Comparison of ENCODE assay signal across 8 cellular contexts in the genomic region with DNA sequence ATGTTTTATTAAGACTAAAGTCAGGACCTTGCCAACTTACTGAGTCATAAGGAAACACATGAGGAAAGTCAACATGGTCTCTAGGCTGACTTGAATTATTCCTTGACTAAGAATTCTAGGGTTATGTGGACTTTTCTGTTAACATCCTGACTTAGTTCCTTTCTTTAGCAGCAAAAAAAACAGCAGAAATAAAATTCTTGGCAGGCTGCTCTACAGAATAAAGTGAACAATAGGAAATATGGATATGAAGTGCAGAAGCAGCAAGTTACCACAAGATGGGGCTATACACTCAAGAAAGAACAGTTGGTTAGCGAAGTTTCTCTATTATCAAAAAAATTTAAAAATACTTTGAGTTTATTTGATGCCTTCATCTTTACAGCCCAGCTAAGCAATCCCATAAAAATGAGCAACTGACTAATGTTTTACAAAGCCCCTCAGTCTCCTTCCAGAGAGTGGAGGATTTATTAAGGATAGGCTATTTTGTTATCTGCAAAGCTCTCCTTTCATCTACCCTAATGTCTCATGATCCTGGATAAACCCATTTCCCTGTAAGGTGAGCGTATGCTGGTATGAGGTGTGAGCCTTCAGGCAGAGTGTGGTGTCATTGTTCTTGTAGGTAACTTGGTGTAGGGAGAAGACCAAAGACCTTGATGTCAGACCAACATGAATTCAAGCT. TPM values are rescaled to one million over a fixed set of nuclear protein-coding genes. Genes with fewer than 3 reads are reported as not detected.
DNase-seq lines count a peak whose midpoint lies in the region; ATAC-seq and TF ChIP-seq lines count a peak whose summit lies in the region.

No MANE protein-coding gene starts in this region.

- H3K9me3 ChIP-seq in BE2C (no peaks in the 10 kb centered on the region), suprapubic skin (no peaks in the 10 kb centered on the region)

- no peak for TF ChIP-seq EP300 in suprapubic skin (IDR thresholded peaks at IDR 0.05)

- ATAC-seq in GM18517 (IDR thresholded peaks at IDR 0.05; ENCODE audit: unreplicated experiment): peak; percentile 55
- no peak for ATAC-seq in HG02870 (IDR thresholded peaks at IDR 0.05; ENCODE audit: unreplicated experiment)
- no peak for ATAC-seq in HG03025 (IDR thresholded peaks at IDR 0.05; ENCODE audit: low FRiP score, unreplicated experiment)

- 33% methylated on average over 2 of the region's 2 CpGs for WGBS in suprapubic skin

- no peak overlapping the region for H3K27ac ChIP-seq in suprapubic skin

- H3K27me3 ChIP-seq in BE2C: peaks cover 2% of the 10 kb centered on the region; the same call in 1 of the 2 replicates
- peaks cover 5% of the 10 kb centered on the region for H3K27me3 ChIP-seq in suprapubic skin

- H3K4me1 ChIP-seq in BE2C: no peaks in the 10 kb centered on the region
- H3K4me1 ChIP-seq in suprapubic skin: peaks cover 4% of the 10 kb centered on the region

- DNase-seq in BE2C (no peak), NCI-H2107 (lab: John Stamatoyannopoulos, UW) (peak; percentile 38), amniotic epithelial cell (ENCODE audit: low read depth) (peak; percentile 49), iPS-NIHi11 (ENCODE audit: low spot score) (peak; percentile 79), suprapubic skin (ENCODE audit: low spot score in 2 of 2) (no peak)

- H3K36me3 ChIP-seq in BE2C: no peaks in the 10 kb centered on the region
- H3K36me3 ChIP-seq in suprapubic skin: no peaks in the 10 kb centered on the region

- TF ChIP-seq POLR2A in suprapubic skin (IDR thresholded peaks at IDR 0.05): no peak

- H3K4me3 ChIP-seq in BE2C (ENCODE audit: low read depth, low read length): no peak overlapping the region
- H3K4me3 ChIP-seq in suprapubic skin: no peak overlapping the region

- TF ChIP-seq CTCF in BE2C (IDR thresholded peaks at IDR 0.05; ENCODE audit: low read depth, low read length) (peak; percentile 85), suprapubic skin (IDR thresholded peaks at IDR 0.05) (peak; percentile 74 to 87)

RNA-seq across cellular contexts. Expression of a gene that starts 23.1 kb away (rescaled TPM):
- 5.5 TPM for polyA plus RNA-seq in BE2C (2012; ENCODE audit: insufficient read depth, insufficient read length, low read depth)
- 10 to 100 TPM; 24.8 to 58.7 (median 34.7) TPM for total RNA-seq in suprapubic skin

RNA-seq across cellular contexts. Expression of a gene that starts 40.1 kb away (rescaled TPM):
- 0.17 TPM for polyA plus RNA-seq in BE2C (2012; ENCODE audit: insufficient read depth, insufficient read length, low read depth)
- total RNA-seq in suprapubic skin: 1 to 10 TPM in 3 of 4 donors, under 1 TPM in 1; 0.64 to 5.6 (median 1.7) TPM

Comparison
In these comparisons a context has a peak if more than half of its experiments do, and no peak if none do; other contexts are left out.
1. DNase-seq: peak in NCI-H2107 (single experiment), amniotic epithelial cell (single experiment) and iPS-NIHi11 (single experiment); none in BE2C (single experiment) and suprapubic skin (0 of 2).